ENCODE assay signal across 22 cellular contexts in genomic region chr3:17775073-17775472, GRCh38. TPM values are rescaled to one million over a fixed set of nuclear protein-coding genes. Genes with fewer than 3 reads are reported as not detected.
DNase-seq lines count a peak whose midpoint lies in the region; ATAC-seq and TF ChIP-seq lines count a peak whose summit lies in the region.
"Had no signal": no experiment of that assay in that cellular context is flagged by ENCODE, and none has a peak within 500 bp of the region (broad histone marks: within the 10 kb centered on the region; RNA-seq: fewer than 3 reads in every experiment).

No MANE protein-coding gene starts in this region.

- peak; percentile 80 for DNase-seq in activated CD4-positive, alpha-beta T cell treated with anti-CD3 and anti-CD28 coated beads, Interleukin-2, amount 10 ng/mL, durations not matched to agents 24 days and 14 days
- DNase-seq in activated CD4-positive, alpha-beta T cell treated with anti-CD3 and anti-CD28 coated beads, Interleukin-2, amount 50 U/mL, for 1 hour = no peak
- DNase-seq in activated naive CD4-positive, alpha-beta T cell treated with anti-CD3 and anti-CD28 coated beads, Interleukin-2, amount 10 ng/mL, durations not matched to agents 7 days and 5 days = peak; percentile 57
- DNase-seq in NCI-H1092 treated with DMSO at 0.1 percent for 48 hours (lab: John Stamatoyannopoulos, UW) = no peak
- DNase-seq: aorta, C1 segment of cervical spinal cord, DMS79, HFFc6, hypothalamus, kidney glomerular epithelial cell, NCI-H1048, NCI-H526 treated with DMSO at 0.1 percent for 48 hours, SK-N-SH, upper lobe of right lung had no signal

- H3K9me3 Mint-ChIP-seq in activated CD4-positive, alpha-beta T cell treated with anti-CD3 and anti-CD28 coated beads, Interleukin-2, amount 10 ng/mL, durations not matched to agents 24 days and 14 days = peaks cover 18% of the 10 kb centered on the region
- peaks cover 21% of the 10 kb centered on the region for H3K9me3 Mint-ChIP-seq in T-helper 1 cell treated with Interleukin-12 subunit alpha and Interleukin-12 subunit beta and Interleukin-4 antibody, amounts not matched to agents 30 μg/mL and 1 μg/mL, for 36 hours
- peaks cover 22% of the 10 kb centered on the region for H3K9me3 Mint-ChIP-seq in activated naive CD4-positive, alpha-beta T cell treated with anti-CD3 and anti-CD28 coated beads, Interleukin-2, amount 10 ng/mL, durations not matched to agents 7 days and 5 days
- H3K9me3 Mint-ChIP-seq: mesothelial cell of epicardium had no signal

- H3K27ac ChIP-seq in neutrophil = peak overlapping the region; percentile 38
- H3K27ac ChIP-seq: upper lobe of right lung had no signal

- H3K27me3 ChIP-seq in neutrophil = no peaks in the 10 kb centered on the region
- H3K27me3 ChIP-seq: upper lobe of right lung had no signal

- H3K27me3 Mint-ChIP-seq in activated CD4-positive, alpha-beta T cell treated with anti-CD3 and anti-CD28 coated beads, Interleukin-2, amount 10 ng/mL, durations not matched to agents 24 days and 14 days = peaks cover 3% of the 10 kb centered on the region
- peaks cover 12% of the 10 kb centered on the region for H3K27me3 Mint-ChIP-seq in T-helper 1 cell treated with Interleukin-12 subunit alpha and Interleukin-12 subunit beta and Interleukin-4 antibody, amounts not matched to agents 30 μg/mL and 1 μg/mL, for 36 hours (ENCODE audit: low read depth)
- peaks cover 44% of the 10 kb centered on the region for H3K27me3 Mint-ChIP-seq in activated naive CD4-positive, alpha-beta T cell treated with anti-CD3 and anti-CD28 coated beads, Interleukin-2, amount 10 ng/mL, durations not matched to agents 7 days and 5 days

- ATAC-seq in GM19035 (IDR thresholded peaks at IDR 0.05; ENCODE audit: unreplicated experiment) = no peak
- no peak for ATAC-seq in HG03108 (IDR thresholded peaks at IDR 0.05; ENCODE audit: unreplicated experiment)
- ATAC-seq: Panc1, sciatic nerve, upper lobe of right lung had no signal

- peaks cover 43% of the 10 kb centered on the region for H3K36me3 Mint-ChIP-seq in activated CD4-positive, alpha-beta T cell treated with anti-CD3 and anti-CD28 coated beads, Interleukin-2, amount 10 ng/mL, durations not matched to agents 24 days and 14 days (ENCODE audit: low read depth)
- H3K36me3 Mint-ChIP-seq in T-helper 1 cell treated with Interleukin-12 subunit alpha and Interleukin-12 subunit beta and Interleukin-4 antibody, amounts not matched to agents 30 μg/mL and 1 μg/mL, for 36 hours (ENCODE audit: low read depth) = peaks cover 46% of the 10 kb centered on the region
- H3K36me3 Mint-ChIP-seq in activated naive CD4-positive, alpha-beta T cell treated with anti-CD3 and anti-CD28 coated beads, Interleukin-2, amount 10 ng/mL, durations not matched to agents 7 days and 5 days = peaks cover 23% of the 10 kb centered on the region
- H3K36me3 Mint-ChIP-seq: mesothelial cell of epicardium had no signal

- peak overlapping the region; percentile 25 to 51 for H3K4me3 ChIP-seq in neutrophil (ENCODE audit: low read depth in 1 of 2, low read length in 1 of 2)
- H3K4me3 ChIP-seq: upper lobe of right lung had no signal

- H3K4me3 Mint-ChIP-seq in activated CD4-positive, alpha-beta T cell treated with anti-CD3 and anti-CD28 coated beads, Interleukin-2, amount 10 ng/mL, durations not matched to agents 24 days and 14 days = peak overlapping the region; percentile 84
- H3K4me3 Mint-ChIP-seq in T-helper 1 cell treated with Interleukin-12 subunit alpha and Interleukin-12 subunit beta and Interleukin-4 antibody, amounts not matched to agents 30 μg/mL and 1 μg/mL, for 36 hours = peak overlapping the region; percentile 83
- H3K4me3 Mint-ChIP-seq in activated naive CD4-positive, alpha-beta T cell treated with anti-CD3 and anti-CD28 coated beads, Interleukin-2, amount 10 ng/mL, durations not matched to agents 7 days and 5 days = peak overlapping the region; percentile 76
- H3K4me3 Mint-ChIP-seq: HFFc6, mesothelial cell of epicardium had no signal

- H3K27ac Mint-ChIP-seq in activated CD4-positive, alpha-beta T cell treated with anti-CD3 and anti-CD28 coated beads, Interleukin-2, amount 10 ng/mL, durations not matched to agents 24 days and 14 days = peak overlapping the region; percentile 89
- H3K27ac Mint-ChIP-seq in T-helper 1 cell treated with Interleukin-12 subunit alpha and Interleukin-12 subunit beta and Interleukin-4 antibody, amounts not matched to agents 30 μg/mL and 1 μg/mL, for 36 hours = peak overlapping the region; percentile 86
- peak overlapping the region; percentile 85 for H3K27ac Mint-ChIP-seq in activated naive CD4-positive, alpha-beta T cell treated with anti-CD3 and anti-CD28 coated beads, Interleukin-2, amount 10 ng/mL, durations not matched to agents 7 days and 5 days
- H3K27ac Mint-ChIP-seq: HFFc6; mesothelial cell of epicardium; stimulated activated naive B cell treated with anti-CD40 and anti-IgM and Interleukin-4, amounts not matched to agents 10 μg/mL and 1 μg/mL and 100 μg/mL, for 72 hours had no signal

- peaks cover 36% of the 10 kb centered on the region for H3K4me1 Mint-ChIP-seq in activated CD4-positive, alpha-beta T cell treated with anti-CD3 and anti-CD28 coated beads, Interleukin-2, amount 10 ng/mL, durations not matched to agents 24 days and 14 days
- H3K4me1 Mint-ChIP-seq in T-helper 1 cell treated with Interleukin-12 subunit alpha and Interleukin-12 subunit beta and Interleukin-4 antibody, amounts not matched to agents 30 μg/mL and 1 μg/mL, for 36 hours (ENCODE audit: low read depth) = peaks cover 43% of the 10 kb centered on the region
- peaks cover 43% of the 10 kb centered on the region for H3K4me1 Mint-ChIP-seq in activated naive CD4-positive, alpha-beta T cell treated with anti-CD3 and anti-CD28 coated beads, Interleukin-2, amount 10 ng/mL, durations not matched to agents 7 days and 5 days
- H3K4me1 Mint-ChIP-seq: mesothelial cell of epicardium had no signal

- no peak for TF ChIP-seq CTCF in neutrophil (IDR thresholded peaks at IDR 0.05)

- intact Hi-C loops in activated CD4-positive, alpha-beta T cell treated with anti-CD3 and anti-CD28 coated beads, Interleukin-2, amount 10 ng/mL, durations not matched to agents 24 days and 14 days (cut with micrococcal nuclease) = no loop called here

- no peaks in the 10 kb centered on the region for H3K36me3 ChIP-seq in neutrophil
- H3K36me3 ChIP-seq: upper lobe of right lung had no signal

- peaks cover 11 to 42% of the 10 kb centered on the region in 2 experiments for H3K4me1 ChIP-seq in neutrophil (ENCODE audit: control insufficient read depth in 1 of 2, insufficient read depth in 1 of 2, low read depth in 1 of 2, low read length in 1 of 2)
- H3K4me1 ChIP-seq: upper lobe of right lung had no signal

- CTCF ChIA-PET in activated naive CD4-positive, alpha-beta T cell treated with anti-CD3 and anti-CD28 coated beads, Interleukin-2, amount 10 ng/mL, durations not matched to agents 7 days and 5 days (lab: Charles Lee) = interaction anchor here (2.2 kb wide), 1 partner anchor 65 kb away, joined by 7 read pairs; no protein-coding TSS in a partner anchor

- no peaks in the 10 kb centered on the region for H3K9me3 ChIP-seq in neutrophil
- H3K9me3 ChIP-seq: SK-N-SH, upper lobe of right lung had no signal

RNA-seq across cellular contexts. Expression of gene TBC1D5, which starts 32.6 kb away (rescaled TPM):
- 38.5 and 39.0 TPM in 2 replicates for total RNA-seq in activated CD4-positive, alpha-beta T cell treated with anti-CD3 and anti-CD28 coated beads, Interleukin-2, amount 10 ng/mL, durations not matched to agents 24 days and 14 days

Comparison
In these comparisons a context has a peak if more than half of its experiments do, and no peak if none do; other contexts are left out.
1. DNase-seq: peak in activated CD4-positive, alpha-beta T cell treated with anti-CD3 and anti-CD28 coated beads, Interleukin-2, amount 10 ng/mL, durations not matched to agents 24 days and 14 days (single experiment) and activated naive CD4-positive, alpha-beta T cell treated with anti-CD3 and anti-CD28 coated beads, Interleukin-2, amount 10 ng/mL, durations not matched to agents 7 days and 5 days (single experiment); none in activated CD4-positive, alpha-beta T cell treated with anti-CD3 and anti-CD28 coated beads, Interleukin-2, amount 50 U/mL, for 1 hour (single experiment) and NCI-H1092 treated with DMSO at 0.1 percent for 48 hours (single experiment).
2. Peak in every context shown above with its lines, with median percentiles within 50 percentile points of each other: H3K27ac Mint-ChIP-seq and H3K4me3 Mint-ChIP-seq.